ENCODE assay signal across 13 cellular contexts in genomic region chr9:105864248-105864898, GRCh38.
"Had no signal": no experiment of that assay in that cellular context is flagged by ENCODE, and none has a peak within 500 bp of the region (broad histone marks: within the 10 kb centered on the region; RNA-seq: fewer than 3 reads in every experiment).

No MANE protein-coding gene starts in this region.

- FAIRE-seq: frontal cortex, kidney had no signal

- H3K27ac Mint-ChIP-seq: activated naive CD4-positive, alpha-beta T cell treated with anti-CD3 and anti-CD28 coated beads, Interleukin-2, amount 10 ng/mL, durations not matched to agents 7 days and 5 days; activated T-helper 2 cell treated with anti-CD3 and anti-CD28 coated beads, Interferon-gamma antibody, Interleukin-2, Interleukin-4, amounts not matched to agents 10 μg/mL and 5 μg/mL and 100 μg/mL, durations not matched to agents 14 hours and 24 hours and 36 hours; endodermal cell; WTC11 had no signal

- H3K4me1 ChIP-seq: esophagus squamous epithelium, tibial nerve had no signal

- H3K9me3 Mint-ChIP-seq: activated naive CD4-positive, alpha-beta T cell treated with anti-CD3 and anti-CD28 coated beads, Interleukin-2, amount 10 ng/mL, durations not matched to agents 7 days and 5 days; activated T-helper 2 cell treated with anti-CD3 and anti-CD28 coated beads, Interferon-gamma antibody, Interleukin-2, Interleukin-4, amounts not matched to agents 10 μg/mL and 5 μg/mL and 100 μg/mL, durations not matched to agents 14 hours and 24 hours and 36 hours; endodermal cell had no signal

- DNase-seq: activated CD4-positive, alpha-beta T cell treated with anti-CD3 and anti-CD28 coated beads, Interleukin-2, amount 50 U/mL, for 1 hour; activated naive CD4-positive, alpha-beta T cell treated with anti-CD3 and anti-CD28 coated beads, Interleukin-2, amount 10 ng/mL, durations not matched to agents 7 days and 5 days; cerebellar nuclear complex; dermis blood vessel endothelial cell; endodermal cell; esophagus squamous epithelium; kidney; retina had no signal

- H3K4me3 ChIP-seq: esophagus squamous epithelium, tibial nerve had no signal

- H3K36me3 ChIP-seq: esophagus squamous epithelium, tibial nerve had no signal

- H3K27ac ChIP-seq: esophagus squamous epithelium, tibial nerve had no signal

- ATAC-seq: WTC11 had no signal

- H3K4me1 Mint-ChIP-seq: endodermal cell, neural crest cell, WTC11 had no signal

- H3K36me3 Mint-ChIP-seq: activated naive CD4-positive, alpha-beta T cell treated with anti-CD3 and anti-CD28 coated beads, Interleukin-2, amount 10 ng/mL, durations not matched to agents 7 days and 5 days; WTC11 had no signal

- H3K27me3 ChIP-seq: esophagus squamous epithelium, tibial nerve had no signal

- H3K4me3 Mint-ChIP-seq: activated naive CD4-positive, alpha-beta T cell treated with anti-CD3 and anti-CD28 coated beads, Interleukin-2, amount 10 ng/mL, durations not matched to agents 7 days and 5 days; endodermal cell; neural crest cell; WTC11 had no signal

- H3K9me3 ChIP-seq: esophagus squamous epithelium had no signal
